27 cellular contexts compared by ENCODE assay signal in genomic region chr2:60831921-60832320, GRCh38.
"Had no signal": no experiment of that assay in that cellular context is flagged by ENCODE, and none has a peak within 500 bp of the region (broad histone marks: within the 10 kb centered on the region; RNA-seq: fewer than 3 reads in every experiment).

No MANE protein-coding gene starts in this region.

- H3K36me3 ChIP-seq: colonic mucosa, esophagus squamous epithelium, gastrocnemius medialis, gastroesophageal sphincter, heart left ventricle, heart right ventricle had no signal

- H3K27ac ChIP-seq: colonic mucosa, coronary artery, dorsolateral prefrontal cortex, esophagus squamous epithelium, foreskin keratinocyte, gastrocnemius medialis, gastroesophageal sphincter, heart left ventricle, heart right ventricle had no signal

- ATAC-seq: effector memory CD8-positive, alpha-beta T cell; esophagus mucosa; gastrocnemius medialis; gastroesophageal sphincter; heart left ventricle; heart right ventricle had no signal

- FAIRE-seq: colon, endometrium, endothelial cell of umbilical vein, frontal cortex had no signal

- H3K4me3 ChIP-seq: colonic mucosa, coronary artery, dorsolateral prefrontal cortex, esophagus squamous epithelium, gastrocnemius medialis, gastroesophageal sphincter, heart left ventricle, heart right ventricle had no signal

- H3K9me3 Mint-ChIP-seq: effector memory CD8-positive, alpha-beta T cell; endodermal cell had no signal

- H3K4me1 Mint-ChIP-seq: endodermal cell had no signal

- H3K9me3 ChIP-seq: colonic mucosa, esophagus squamous epithelium, gastrocnemius medialis, gastroesophageal sphincter, heart left ventricle, heart right ventricle had no signal

- H3K4me3 Mint-ChIP-seq: dendritic cell treated with granulocyte-macrophage colony-stimulating factor and Interleukin-4, amounts not matched to agents 40 ng/mL and 50 ng/mL, for 4 days; effector memory CD8-positive, alpha-beta T cell; endodermal cell had no signal

- H3K27ac Mint-ChIP-seq: dendritic cell treated with granulocyte-macrophage colony-stimulating factor and Interleukin-4, amounts not matched to agents 40 ng/mL and 50 ng/mL, for 4 days; effector memory CD8-positive, alpha-beta T cell; endodermal cell had no signal

- H3K27me3 ChIP-seq: colonic mucosa, foreskin keratinocyte, gastrocnemius medialis, gastroesophageal sphincter had no signal

- H3K4me1 ChIP-seq: colonic mucosa, esophagus squamous epithelium, foreskin keratinocyte, gastrocnemius medialis, gastroesophageal sphincter had no signal

- DNase-seq: colonic mucosa; cortex of kidney; dermis blood vessel endothelial cell; dorsolateral prefrontal cortex; effector CD4-positive, alpha-beta T cell; effector CD8-positive, alpha-beta T cell; effector memory CD4-positive, alpha-beta T cell; effector memory CD8-positive, alpha-beta T cell; endodermal cell; erythroblast; esophagus squamous epithelium; foreskin fibroblast; foreskin keratinocyte; foreskin melanocyte; gastrocnemius medialis; glutamatergic neuron; head of caudate nucleus; heart left ventricle; heart right ventricle had no signal
